Comparison of ENCODE assay signal across 16 cellular contexts in genomic region chr7:120553497-120553896, GRCh38.
DNase-seq lines count a peak whose midpoint lies in the region; ATAC-seq, FAIRE-seq and TF ChIP-seq lines count a peak whose summit lies in the region.
"Had no signal": no experiment of that assay in that cellular context is flagged by ENCODE, and none has a peak within 500 bp of the region (broad histone marks: within the 10 kb centered on the region; RNA-seq: fewer than 3 reads in every experiment).

No MANE protein-coding gene starts in this region.

- H3K23ac ChIP-seq in H1 (ENCODE audit: insufficient read length), result no peak overlapping the region

- no peaks in the 10 kb centered on the region for H3K79me1 ChIP-seq in H1 (ENCODE audit: low read depth, low read length)

- no peak for TF ChIP-seq RAD21 in H1 (IDR thresholded peaks at IDR 0.05 in 1 of 2, conservative IDR thresholded peaks at IDR 0.05 in 1 of 2; ENCODE audit: low read depth in 2 of 2, low read length in 2 of 2)

- no peaks in the 10 kb centered on the region for H3K36me3 ChIP-seq in H1 (ENCODE audit: control insufficient read depth in 2 of 4, insufficient read depth in 4 of 4, low read length in 3 of 4)
- H3K36me3 ChIP-seq: BLaER1, prostate gland had no signal

- no peak overlapping the region for H4K91ac ChIP-seq in H1 (replicated peaks; ENCODE audit: insufficient read length, low read length)

- no peak overlapping the region for H2BK120ac ChIP-seq in H1 (replicated peaks; ENCODE audit: low read depth, low read length)

- no peak for TF ChIP-seq POLR2A in H1 (IDR thresholded peaks at IDR 0.05; ENCODE audit: control extremely low read depth in 1 of 2, low read depth in 2 of 2, low read length in 2 of 2)

- H2BK5ac ChIP-seq in H1 (ENCODE audit: low read depth, low read length), result no peak overlapping the region

- H3K79me2 ChIP-seq in H1 (ENCODE audit: control insufficient read depth in 1 of 2, insufficient read depth in 2 of 2, low read length in 2 of 2), result no peaks in the 10 kb centered on the region

- H3K4me1 ChIP-seq in H1 (replicated peaks in 1 of 4; ENCODE audit: control insufficient read depth in 3 of 4, insufficient read depth in 4 of 4, low read length in 3 of 4), result peaks cover 0 to 15% (median 5%) of the 10 kb centered on the region in 4 experiments; a peak in 4 of 7 replicates
- H3K4me1 ChIP-seq: prostate gland had no signal

- DNase-seq in H1 (ENCODE audit: low read depth in 1 of 2, low spot score in 2 of 2), result no peak
- no peak for DNase-seq in activated CD4-positive, alpha-beta T cell treated with anti-CD3 and anti-CD28 coated beads, Interleukin-2, amount 50 U/mL, for 4 hours
- no peak for DNase-seq in HCEC 1CT
- DNase-seq in stimulated activated CD4-positive, alpha-beta T cell treated with anti-CD3 and anti-CD28 coated beads, Interleukin-4, amount 100 ng/mL, for 24 hours, result no peak
- no peak for DNase-seq in stimulated activated CD4-positive, alpha-beta T cell treated with anti-CD3 and anti-CD28 coated beads, Interleukin-4, amount 100 ng/mL, for 4 hours
- DNase-seq: activated naive CD8-positive, alpha-beta T cell treated with anti-CD3 and anti-CD28 coated beads, Interleukin-2, amount 50 U/mL, for 24 hours; activated T-cell treated with anti-CD3 and anti-CD28 coated beads, Interleukin-2, amount 50 U/mL, for 48 hours; DMS53; effector memory CD4-positive, alpha-beta T cell; NCI-H1417; stimulated activated CD4-positive, alpha-beta T cell treated with anti-CD3 and anti-CD28 coated beads, Interleukin-12 subunit alpha, Interleukin-12 subunit beta, amount 100 ng/mL, for 4 hours had no signal

- no peak overlapping the region for H2AK5ac ChIP-seq in H1 (ENCODE audit: low read depth, low read length)

- no peaks in the 10 kb centered on the region; a peak in 1 of 4 replicates for H3K9me3 ChIP-seq in H1 (ENCODE audit: insufficient read depth in 2 of 2, low read depth in 1 of 2, low read length in 1 of 2)
- H3K9me3 ChIP-seq: BLaER1, prostate gland had no signal

- TF ChIP-seq CTCF in H1 (IDR thresholded peaks at IDR 0.05; ENCODE audit: control extremely low read depth in 1 of 3, insufficient read depth in 1 of 3, low read depth in 1 of 3, low read length in 3 of 3), result no peak

- H3K4me3 ChIP-seq in H1 (ENCODE audit: extremely low read depth in 1 of 4, insufficient read depth in 2 of 4, low read depth in 3 of 4, low read length in 4 of 4), result no peak overlapping the region
- H3K4me3 ChIP-seq: BLaER1, prostate gland had no signal

- H4K8ac ChIP-seq in H1 (ENCODE audit: extremely low read depth, insufficient read depth, low read length), result no peak overlapping the region

- H3K9ac ChIP-seq in H1 (replicated peaks in 1 of 4; ENCODE audit: extremely low read depth in 1 of 4, low read depth in 3 of 4, low read length in 3 of 4), result no peak overlapping the region
- H3K9ac ChIP-seq: BLaER1 had no signal

- no peak overlapping the region for H3K14ac ChIP-seq in H1 (ENCODE audit: insufficient read length)

- no peak overlapping the region for H2BK20ac ChIP-seq in H1 (ENCODE audit: low read length)

- no peaks in the 10 kb centered on the region for H4K20me1 ChIP-seq in H1 (replicated peaks in 1 of 2; ENCODE audit: control insufficient read depth in 1 of 2, insufficient read depth in 2 of 2, low read length in 2 of 2)
- H4K20me1 ChIP-seq: BLaER1 had no signal

- peak overlapping the region; percentile 58 for H3K4ac ChIP-seq in H1 (replicated peaks; ENCODE audit: insufficient read length, low read depth, low read length)

- H2BK12ac ChIP-seq in H1 (ENCODE audit: low read depth, low read length), result no peak overlapping the region

- H3K27ac ChIP-seq in H1 (ENCODE audit: low read depth, low read length), result no peak overlapping the region
- H3K27ac ChIP-seq: BLaER1, prostate gland had no signal

- no peak overlapping the region for H2BK15ac ChIP-seq in H1 (ENCODE audit: low read length)

- no peak overlapping the region for H4K5ac ChIP-seq in H1 (ENCODE audit: insufficient read length, low read depth, low read length)

- ATAC-seq in GM18858 (IDR thresholded peaks at IDR 0.05; ENCODE audit: unreplicated experiment) (peak; percentile 36), GM21526 (IDR thresholded peaks at IDR 0.05; ENCODE audit: low FRiP score, unreplicated experiment) (peak; percentile 40), HG03108 (IDR thresholded peaks at IDR 0.05; ENCODE audit: unreplicated experiment) (peak; percentile 54)
- ATAC-seq: activated naive CD8-positive, alpha-beta T cell treated with anti-CD3 and anti-CD28 coated beads, Interleukin-2, amount 50 U/mL, for 24 hours had no signal

- H3K18ac ChIP-seq in H1 (ENCODE audit: extremely low read depth, low read length), result no peak overlapping the region

- H2AFZ ChIP-seq in H1 (ENCODE audit: low read length), result no peak overlapping the region

- FAIRE-seq in H1 (lab: Jason Lieb, UNC), result no peak

- no peak for TF ChIP-seq EP300 in H1 (IDR thresholded peaks at IDR 0.05; ENCODE audit: borderline replicate concordance in 1 of 2, low read depth in 2 of 2, low read length in 2 of 2)

- no peaks in the 10 kb centered on the region for H3K27me3 ChIP-seq in H1 (replicated peaks in 1 of 4; ENCODE audit: control insufficient read depth in 3 of 4, extremely low read depth in 1 of 4, insufficient read depth in 3 of 4, low read length in 3 of 4)
- H3K27me3 ChIP-seq: BLaER1 had no signal

- CTCF ChIA-PET in H1 (lab: Charles Lee; ENCODE audit: partially characterized antibody), result interaction anchor here (0.6 to 2.4 kb wide), 5 partner anchors 10 to 439 kb away, joined by 3 to 7 read pairs (median 4); no protein-coding TSS in a partner anchor

- no peaks in the 10 kb centered on the region for H3K23me2 ChIP-seq in H1 (ENCODE audit: low read depth, low read length)

- POLR2A ChIA-PET in H1 (lab: Charles Lee; ENCODE audit: partially characterized antibody), result interaction anchor here (1.3 kb wide), 1 partner anchor 281 kb away, joined by 3 read pairs; the partner anchor contains the start of gene KCND2

- no peak overlapping the region for H3K4me2 ChIP-seq in H1 (ENCODE audit: insufficient read depth in 1 of 2, low read depth in 2 of 2, low read length in 2 of 2)
- H3K4me2 ChIP-seq: BLaER1 had no signal

- no peak overlapping the region for H3K56ac ChIP-seq in H1 (replicated peaks; ENCODE audit: insufficient read length, low read depth, low read length)

- 17% methylated on average over 1 of the region's 1 CpG; no CpG with 5 or more reads in 1 of the 2 experiments for WGBS in H1 (ENCODE audit: extremely low coverage in 1 of 2, insufficient coverage in 1 of 2, insufficient read length in 1 of 2, insufficient replicate concordance in 2 of 2, low coverage in 1 of 2, low lambda C conversion rate in 2 of 2, missing lambda C conversion rate in 1 of 2), 2 experiments

TF ChIP-seq in H1, 55 proteins besides CTCF, POLR2A, EP300 and RAD21:
- no peak for TF ChIP-seq TEAD4 (IDR thresholded peaks at IDR 0.05; ENCODE audit: low read depth, low read length)
- TF ChIP-seq GTF2F1 (IDR thresholded peaks at IDR 0.05; ENCODE audit: borderline replicate concordance, low read depth, low read length), result no peak
- no peak for TF ChIP-seq NRF1 (IDR thresholded peaks at IDR 0.05; ENCODE audit: low read depth, low read length)
- TF ChIP-seq BACH1 (IDR thresholded peaks at IDR 0.05; ENCODE audit: low read length), result no peak
- no peak for TF ChIP-seq RFX5 (IDR thresholded peaks at IDR 0.05; ENCODE audit: borderline replicate concordance, low read depth, low read length)
- TF ChIP-seq CREB1 (IDR thresholded peaks at IDR 0.05), result no peak
- TF ChIP-seq POU5F1 (IDR thresholded peaks at IDR 0.05; ENCODE audit: low read depth, low read length), result no peak
- TF ChIP-seq JUN (IDR thresholded peaks at IDR 0.05; ENCODE audit: low read depth, low read length), result no peak
